9 cellular contexts compared by ENCODE assay signal in genomic region chr6:7697820-7698623, GRCh38. TPM values are rescaled to one million over a fixed set of nuclear protein-coding genes. Genes with fewer than 3 reads are reported as not detected.
DNase-seq lines count a peak whose midpoint lies in the region; ATAC-seq and TF ChIP-seq lines count a peak whose summit lies in the region.
"Had no signal": no experiment of that assay in that cellular context is flagged by ENCODE, and none has a peak within 500 bp of the region (broad histone marks: within the 10 kb centered on the region; RNA-seq: fewer than 3 reads in every experiment).

No MANE protein-coding gene starts in this region.

- peak overlapping the region in 1 of 10 donors; percentile 61 for H3K4me3 Mint-ChIP-seq in naive thymus-derived CD4-positive, alpha-beta T cell

- DNase-seq in Caki2 (ENCODE audit: low read depth) (peak; percentile 82), NOMO-1 (lab: John Stamatoyannopoulos, UW; ENCODE audit: unreplicated experiment in 2 of 2) (peak; percentile 63 to 96), dedifferentiated amniotic fluid mesenchymal stem cell (ENCODE audit: extremely low spot score) (peak; percentile 66), DMS79 (lab: John Stamatoyannopoulos, UW) (no peak), HT-29 (ENCODE audit: low spot score) (no peak), vagina (ENCODE audit: extremely low spot score in 2 of 2) (no peak)
- no peak for DNase-seq in naive thymus-derived CD4-positive, alpha-beta T cell

- intact Hi-C loops in naive thymus-derived CD4-positive, alpha-beta T cell (cut with micrococcal nuclease) = no loop called here
- intact Hi-C loops in vagina (cut with DNase I) = no loop called here

- CTCF ChIA-PET in naive thymus-derived CD4-positive, alpha-beta T cell (lab: Charles Lee) = no interaction called here

- no peaks in the 10 kb centered on the region for H3K36me3 Mint-ChIP-seq in naive thymus-derived CD4-positive, alpha-beta T cell

- no peaks in the 10 kb centered on the region for H3K4me1 ChIP-seq in naive thymus-derived CD4-positive, alpha-beta T cell (ENCODE audit: control insufficient read depth in 2 of 2, insufficient read depth in 2 of 2, low read length in 2 of 2)
- H3K4me1 ChIP-seq in vagina = no peaks in the 10 kb centered on the region

- no peak overlapping the region for H3K4me3 ChIP-seq in naive thymus-derived CD4-positive, alpha-beta T cell (ENCODE audit: low read length)
- no peak overlapping the region for H3K4me3 ChIP-seq in vagina
- H3K4me3 ChIP-seq: ovary had no signal

- H3K27me3 Mint-ChIP-seq in naive thymus-derived CD4-positive, alpha-beta T cell = peaks cover 2 to 30% (median 12%) of the 10 kb centered on the region in 5 donors

- H3K9me3 ChIP-seq in naive thymus-derived CD4-positive, alpha-beta T cell (ENCODE audit: control insufficient read depth in 2 of 3, low read length in 3 of 3) = no peaks in the 10 kb centered on the region
- no peaks in the 10 kb centered on the region for H3K9me3 ChIP-seq in vagina
- H3K9me3 ChIP-seq: ovary had no signal

- peak overlapping the region in 1 of 9 donors; percentile 56 for H3K27ac Mint-ChIP-seq in naive thymus-derived CD4-positive, alpha-beta T cell

- no peak for TF ChIP-seq CTCF in vagina (IDR thresholded peaks at IDR 0.05)

- POLR2A ChIA-PET in naive thymus-derived CD4-positive, alpha-beta T cell (lab: Charles Lee) = no interaction called here

- peak; percentile 79 for ATAC-seq in naive thymus-derived CD4-positive, alpha-beta T cell
- ATAC-seq in GM21381 (IDR thresholded peaks at IDR 0.05; ENCODE audit: unreplicated experiment) = no peak

- peaks cover 0 to 11% (median 0%) of the 10 kb centered on the region in 7 donors for H3K4me1 Mint-ChIP-seq in naive thymus-derived CD4-positive, alpha-beta T cell

- H3K27me3 ChIP-seq in naive thymus-derived CD4-positive, alpha-beta T cell (ENCODE audit: control insufficient read depth in 2 of 2, insufficient read depth in 2 of 2, low read length in 2 of 2) = no peaks in the 10 kb centered on the region
- no peaks in the 10 kb centered on the region for H3K27me3 ChIP-seq in vagina
- H3K27me3 ChIP-seq: ovary had no signal

- TF ChIP-seq POLR2A in vagina (IDR thresholded peaks at IDR 0.05) = no peak

- in situ Hi-C loops in Caki2 (cut with HindIII; ENCODE audit: low pct_unique_long_range_greater_than_20kb, low sequenced_read_pairs) = no loop called here

- H3K36me3 ChIP-seq in naive thymus-derived CD4-positive, alpha-beta T cell (ENCODE audit: control insufficient read depth in 2 of 3, insufficient read depth in 3 of 3, low read length in 3 of 3) = no peaks in the 10 kb centered on the region
- H3K36me3 ChIP-seq in vagina = no peaks in the 10 kb centered on the region
- H3K36me3 ChIP-seq: ovary had no signal

- no peak overlapping the region for H3K27ac ChIP-seq in naive thymus-derived CD4-positive, alpha-beta T cell (ENCODE audit: low read depth, low read length)
- H3K27ac ChIP-seq in vagina = no peak overlapping the region
- H3K27ac ChIP-seq: ovary had no signal

- peaks cover 0 to 2% (median 0%) of the 10 kb centered on the region in 11 donors for H3K9me3 Mint-ChIP-seq in naive thymus-derived CD4-positive, alpha-beta T cell

RNA-seq across cellular contexts. Expression of gene BMP6, which starts 27.9 kb away (rescaled TPM):
- 6.4 and 7.5 TPM in 2 replicates for total RNA-seq in Caki2 (2014; rRNA removed; shearing (Covaris generic); ENCODE audit: low replicate concordance)
- under 1 TPM in 2 of 5 experiments, not detected in 3; 0.37 to 0.56 TPM for total RNA-seq in naive thymus-derived CD4-positive, alpha-beta T cell
- polyA plus RNA-seq in naive thymus-derived CD4-positive, alpha-beta T cell = under 1 TPM in 1 of 2 donors, not detected in 1; 0.07 TPM
- not detected in 2 replicates for total RNA-seq in HT-29 (2014; rRNA removed; shearing (Covaris generic))
- 3.2 TPM for total RNA-seq in vagina

Comparison
In these comparisons a context has a peak if more than half of its experiments do, and no peak if none do; other contexts are left out.
1. DNase-seq: peak in Caki2 (single experiment), NOMO-1 (2 of 2) and dedifferentiated amniotic fluid mesenchymal stem cell (single experiment); none in naive thymus-derived CD4-positive, alpha-beta T cell (0 of 9), DMS79 (single experiment), HT-29 (single experiment) and vagina (0 of 2).